In the genomic region with DNA sequence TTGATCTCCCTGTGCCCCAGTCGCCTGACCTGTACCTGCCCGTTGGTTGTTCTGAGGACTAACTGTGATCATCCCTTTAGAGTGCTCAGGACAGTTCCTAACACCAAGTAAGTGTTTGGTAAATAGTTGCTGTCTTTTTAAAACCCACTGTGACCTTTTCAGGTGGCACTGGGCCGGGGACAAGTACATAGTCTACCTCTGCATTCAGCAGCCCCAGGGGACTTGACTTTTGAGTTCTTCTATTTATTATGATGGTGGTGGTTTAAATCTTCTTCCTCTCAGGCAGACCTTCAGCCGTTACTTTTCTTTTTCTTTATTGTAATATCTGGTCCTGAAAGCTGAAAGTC, we compare ENCODE assay signal across 13 cellular contexts. TPM values are rescaled to one million over a fixed set of nuclear protein-coding genes. Genes with fewer than 3 reads are reported as not detected.
A peak's percentile ranks its signal among the peaks of the same experiment; 100 is the strongest.
DNase-seq lines count a peak whose midpoint lies in the region; ATAC-seq and TF ChIP-seq lines count a peak whose summit lies in the region.
"Had no signal": no experiment of that assay in that cellular context is flagged by ENCODE, and none has a peak within 500 bp of the region (broad histone marks: within the 10 kb centered on the region; RNA-seq: fewer than 3 reads in every experiment).

No MANE protein-coding gene starts in this region.

- H3K27me3 ChIP-seq in CD4-positive, CD25-positive, alpha-beta regulatory T cell (ENCODE audit: control insufficient read depth, insufficient read depth, low read length): no peaks in the 10 kb centered on the region
- no peaks in the 10 kb centered on the region for H3K27me3 ChIP-seq in brain microvascular endothelial cell (replicated peaks)

- peaks cover 86% of the 10 kb centered on the region for H3K36me3 ChIP-seq in CD4-positive, CD25-positive, alpha-beta regulatory T cell (ENCODE audit: control insufficient read depth, insufficient read depth, low read length)
- H3K36me3 ChIP-seq in KOPT-K1 (ENCODE audit: insufficient read depth, low read length) (peaks cover 100% of the 10 kb centered on the region), brain microvascular endothelial cell (replicated peaks) (no peaks in the 10 kb centered on the region)

- H3K9me3 Mint-ChIP-seq in CD4-positive, CD25-positive, alpha-beta regulatory T cell: no peaks in the 10 kb centered on the region
- H3K9me3 Mint-ChIP-seq in nephron (no peaks in the 10 kb centered on the region), progenitor cell of endocrine pancreas (ENCODE audit: low read depth) (no peaks in the 10 kb centered on the region)

- peak overlapping the region; percentile 68 for H3K4me3 ChIP-seq in CD4-positive, CD25-positive, alpha-beta regulatory T cell (ENCODE audit: low read depth, low read length)
- H3K4me3 ChIP-seq in brain microvascular endothelial cell (ENCODE audit: low read depth, low read length): no peak overlapping the region
- H3K4me3 ChIP-seq: lung, psoas muscle had no signal

- no peak for DNase-seq in CD4-positive, CD25-positive, alpha-beta regulatory T cell
- DNase-seq in brain microvascular endothelial cell (no peak), Ammon's horn (ENCODE audit: low spot score) (no peak), HPDE6-E6E7 (ENCODE audit: extremely low spot score) (no peak), progenitor cell of endocrine pancreas (ENCODE audit: low spot score, unreplicated experiment) (no peak)
- no peak for DNase-seq in NK-92 treated with Interleukin-12 subunit alpha and Interleukin-12 subunit beta, amount 100 ng/mL, for 24 hours (lab: John Stamatoyannopoulos, UW)
- DNase-seq: DMS79 treated with DMSO at 0.1 percent for 48 hours, NCI-H1105 treated with DMSO at 0.1 percent for 48 hours, NCI-H82, psoas muscle had no signal

- no peaks in the 10 kb centered on the region for H3K9me3 ChIP-seq in CD4-positive, CD25-positive, alpha-beta regulatory T cell (ENCODE audit: control insufficient read depth in 2 of 2, low read length in 2 of 2)
- no peaks in the 10 kb centered on the region for H3K9me3 ChIP-seq in KOPT-K1 (ENCODE audit: insufficient read depth, low read length, poor library complexity, severe bottlenecking)
- H3K9me3 ChIP-seq: psoas muscle had no signal

- no peaks in the 10 kb centered on the region for H3K27me3 Mint-ChIP-seq in CD4-positive, CD25-positive, alpha-beta regulatory T cell
- H3K27me3 Mint-ChIP-seq in nephron (ENCODE audit: low read depth) (no peaks in the 10 kb centered on the region), progenitor cell of endocrine pancreas (no peaks in the 10 kb centered on the region)

- H3K4me3 Mint-ChIP-seq in CD4-positive, CD25-positive, alpha-beta regulatory T cell: peak overlapping the region; percentile 79 to 86 (median 82)
- H3K4me3 Mint-ChIP-seq in nephron (no peak overlapping the region), progenitor cell of endocrine pancreas (ENCODE audit: low read depth) (no peak overlapping the region)

- peaks cover 44 to 98% (median 79%) of the 10 kb centered on the region in 4 donors for H3K4me1 Mint-ChIP-seq in CD4-positive, CD25-positive, alpha-beta regulatory T cell
- peaks cover 33% of the 10 kb centered on the region for H3K4me1 Mint-ChIP-seq in nephron
- H3K4me1 Mint-ChIP-seq in progenitor cell of endocrine pancreas (ENCODE audit: low read depth): peaks cover 6% of the 10 kb centered on the region

- H3K27ac ChIP-seq in CD4-positive, CD25-positive, alpha-beta regulatory T cell (ENCODE audit: insufficient read depth, low read length, poor library complexity, severe bottlenecking): peak overlapping the region; percentile 79
- peak overlapping the region; percentile 49 for H3K27ac ChIP-seq in KOPT-K1 (ENCODE audit: low read depth, low read length, poor library complexity, severe bottlenecking)
- H3K27ac ChIP-seq in brain microvascular endothelial cell: peak overlapping the region; percentile 58
- H3K27ac ChIP-seq: psoas muscle had no signal

- H3K27ac Mint-ChIP-seq in CD4-positive, CD25-positive, alpha-beta regulatory T cell: peak overlapping the region; percentile 88 to 99 (median 93)
- H3K27ac Mint-ChIP-seq in nephron (peak overlapping the region; percentile 37 to 70 (median 64)), progenitor cell of endocrine pancreas (no peak overlapping the region)

- ATAC-seq in CD4-positive, CD25-positive, alpha-beta regulatory T cell (ENCODE audit: low read depth in 2 of 2): no peak
- ATAC-seq: psoas muscle had no signal

- in situ Hi-C loops in brain microvascular endothelial cell (cut with HindIII; ENCODE audit: low pct_ligation_motif_present, low sequenced_read_pairs): no loop called here

- TF ChIP-seq CTCF in brain microvascular endothelial cell (IDR thresholded peaks at IDR 0.05; ENCODE audit: low read depth, low read length, missing control alignments): no peak
- TF ChIP-seq CTCF in nephron (IDR thresholded peaks at IDR 0.05; ENCODE audit: unreplicated experiment in 3 of 3): no peak
- no peak for TF ChIP-seq CTCF in progenitor cell of endocrine pancreas (IDR thresholded peaks at IDR 0.05; ENCODE audit: unreplicated experiment)

- peaks cover 100% of the 10 kb centered on the region for H3K4me1 ChIP-seq in CD4-positive, CD25-positive, alpha-beta regulatory T cell (ENCODE audit: control insufficient read depth, insufficient read depth, low read length, poor library complexity, severe bottlenecking)

- H3K36me3 Mint-ChIP-seq in CD4-positive, CD25-positive, alpha-beta regulatory T cell: peaks cover 64% of the 10 kb centered on the region
- H3K36me3 Mint-ChIP-seq in nephron (ENCODE audit: low read depth): peaks cover 15% of the 10 kb centered on the region
- peaks cover 6% of the 10 kb centered on the region for H3K36me3 Mint-ChIP-seq in progenitor cell of endocrine pancreas (ENCODE audit: insufficient read depth)

RNA-seq across cellular contexts. Expression of a gene that starts 38.8 kb away (rescaled TPM):
- 1,219 TPM for total RNA-seq in CD4-positive, CD25-positive, alpha-beta regulatory T cell
- polyA plus RNA-seq in CD4-positive, CD25-positive, alpha-beta regulatory T cell: 100 to 1,000 TPM; 118 to 141 (median 136) TPM
- total RNA-seq in progenitor cell of endocrine pancreas: 207 and 216 TPM in 2 replicates

RNA-seq across cellular contexts. Expression of a gene that starts 55.5 kb away (rescaled TPM):
- total RNA-seq in CD4-positive, CD25-positive, alpha-beta regulatory T cell: not detected
- polyA plus RNA-seq in CD4-positive, CD25-positive, alpha-beta regulatory T cell: under 1 TPM; 0.09 to 0.35 (median 0.17) TPM
- 0.73 and 1.3 TPM in 2 replicates for total RNA-seq in progenitor cell of endocrine pancreas

Comparison
In these comparisons a context has a peak if more than half of its experiments do, and no peak if none do; other contexts are left out.
1. H3K4me3 Mint-ChIP-seq: peak in CD4-positive, CD25-positive, alpha-beta regulatory T cell (4 of 4); none in nephron (0 of 3) and progenitor cell of endocrine pancreas (single experiment).
2. Peak in every context shown above with its lines, with median percentiles within 50 percentile points of each other: H3K27ac ChIP-seq.